In genomic region chr17:27319536-27320221, GRCh38 we compare ENCODE assay signal across 8 cellular contexts. TPM values are rescaled to one million over a fixed set of nuclear protein-coding genes. Genes with fewer than 3 reads are reported as not detected.
DNase-seq lines count a peak whose midpoint lies in the region; TF ChIP-seq lines count a peak whose summit lies in the region.

No MANE protein-coding gene starts in this region.

- no peaks in the 10 kb centered on the region for H3K27me3 ChIP-seq in H7 (ENCODE audit: control insufficient read depth, insufficient read depth, low read length)

- peaks cover 15% of the 10 kb centered on the region for H3K36me3 ChIP-seq in H7 (replicated peaks; ENCODE audit: control insufficient read depth, insufficient read depth, low read length)

- in situ Hi-C loops in astrocyte of the spinal cord (cut with HindIII; ENCODE audit: low sequenced_read_pairs) = no loop called here

- H3K4me3 ChIP-seq in astrocyte of the spinal cord (ENCODE audit: low read depth, low read length) = no peak overlapping the region
- no peak overlapping the region for H3K4me3 ChIP-seq in H7 (ENCODE audit: insufficient read depth, low read depth, low read length)

- peak; percentile 66 for DNase-seq in NCI-H1092 (lab: John Stamatoyannopoulos, UW)
- peak; percentile 64 for DNase-seq in astrocyte of the spinal cord (ENCODE audit: low read depth, low spot score)
- DNase-seq in kidney tubule cell (ENCODE audit: low spot score) = peak; percentile 71
- DNase-seq in superior temporal gyrus (ENCODE audit: extremely low spot score) = peak; percentile 66
- no peak for DNase-seq in LoVo (ENCODE audit: low spot score)
- no peak for DNase-seq in H7
- DNase-seq in SW480 (ENCODE audit: low spot score) = no peak
- DNase-seq in NCI-H146 (lab: John Stamatoyannopoulos, UW) = no peak

- TF ChIP-seq CTCF in astrocyte of the spinal cord (IDR thresholded peaks at IDR 0.05; ENCODE audit: low read depth, low read length) = no peak

RNA-seq across cellular contexts. Expression of gene WSB1, which starts 25.8 kb away (rescaled TPM):
- total RNA-seq in H7 (2014; rRNA removed; shearing (Covaris generic)) = 66.7 and 92.2 TPM in 2 replicates

Comparison
In these comparisons a context has a peak if more than half of its experiments do, and no peak if none do; other contexts are left out.
1. DNase-seq: peak in NCI-H1092 (single experiment), astrocyte of the spinal cord (single experiment), kidney tubule cell (single experiment) and superior temporal gyrus (single experiment); none in LoVo (single experiment), H7 (single experiment), SW480 (single experiment) and NCI-H146 (single experiment).